Comparison of ENCODE assay signal across 13 cellular contexts in genomic region chr4:101224358-101225218, GRCh38.
"Had no signal": no experiment of that assay in that cellular context is flagged by ENCODE, and none has a peak within 500 bp of the region (broad histone marks: within the 10 kb centered on the region; RNA-seq: fewer than 3 reads in every experiment).

No MANE protein-coding gene starts in this region.

- DNase-seq: activated CD4-positive, alpha-beta memory T cell treated with anti-CD3 and anti-CD28 coated beads for 36 hours; activated CD8-positive, alpha-beta memory T cell treated with anti-CD3 and anti-CD28 coated beads, Interleukin-2, amount 50 U/mL, for 48 hours; activated naive CD4-positive, alpha-beta T cell treated with anti-CD3 and anti-CD28 coated beads for 36 hours; caudate nucleus; cortex of kidney; left cardiac atrium; lower lobe of right lung; naive thymus-derived CD4-positive, alpha-beta T cell; occipital lobe; stimulated activated CD4-positive, alpha-beta T cell treated with anti-CD3 and anti-CD28 coated beads, Interleukin-4, amount 100 ng/mL, for 1 hour; stimulated activated CD8-positive, alpha-beta memory T cell treated with anti-CD3 and anti-CD28 coated beads, Interleukin-4, amount 100 ng/mL, for 48 hours; upper lobe of left lung had no signal

- H3K4me3 ChIP-seq: lower lobe of right lung, upper lobe of left lung had no signal

- H3K27ac Mint-ChIP-seq: activated CD4-positive, alpha-beta memory T cell treated with anti-CD3 and anti-CD28 coated beads for 36 hours; activated naive CD4-positive, alpha-beta T cell treated with anti-CD3 and anti-CD28 coated beads for 36 hours; naive thymus-derived CD4-positive, alpha-beta T cell; stimulated activated naive CD8-positive, alpha-beta T cell treated with anti-CD3 and anti-CD28 coated beads, Interleukin-15, Interleukin-2, amounts not matched to agents 100 ng/mL and 50 ng/mL, for 24 hours had no signal

- H3K27me3 Mint-ChIP-seq: activated CD4-positive, alpha-beta memory T cell treated with anti-CD3 and anti-CD28 coated beads for 36 hours; stimulated activated naive CD8-positive, alpha-beta T cell treated with anti-CD3 and anti-CD28 coated beads, Interleukin-15, Interleukin-2, amounts not matched to agents 100 ng/mL and 50 ng/mL, for 24 hours had no signal

- H3K36me3 ChIP-seq: lower lobe of right lung, upper lobe of left lung had no signal

- H3K4me3 Mint-ChIP-seq: activated CD4-positive, alpha-beta memory T cell treated with anti-CD3 and anti-CD28 coated beads for 36 hours; activated naive CD4-positive, alpha-beta T cell treated with anti-CD3 and anti-CD28 coated beads for 36 hours; naive thymus-derived CD4-positive, alpha-beta T cell; stimulated activated naive CD8-positive, alpha-beta T cell treated with anti-CD3 and anti-CD28 coated beads, Interleukin-15, Interleukin-2, amounts not matched to agents 100 ng/mL and 50 ng/mL, for 24 hours had no signal

- H3K27me3 ChIP-seq: upper lobe of left lung had no signal

- ATAC-seq: left cardiac atrium; lower lobe of right lung; naive thymus-derived CD4-positive, alpha-beta T cell had no signal

- H3K9me3 ChIP-seq: lower lobe of right lung, upper lobe of left lung had no signal

- H3K27ac ChIP-seq: lower lobe of right lung, upper lobe of left lung had no signal
